ENCODE assay signal across 22 cellular contexts in the genomic region with DNA sequence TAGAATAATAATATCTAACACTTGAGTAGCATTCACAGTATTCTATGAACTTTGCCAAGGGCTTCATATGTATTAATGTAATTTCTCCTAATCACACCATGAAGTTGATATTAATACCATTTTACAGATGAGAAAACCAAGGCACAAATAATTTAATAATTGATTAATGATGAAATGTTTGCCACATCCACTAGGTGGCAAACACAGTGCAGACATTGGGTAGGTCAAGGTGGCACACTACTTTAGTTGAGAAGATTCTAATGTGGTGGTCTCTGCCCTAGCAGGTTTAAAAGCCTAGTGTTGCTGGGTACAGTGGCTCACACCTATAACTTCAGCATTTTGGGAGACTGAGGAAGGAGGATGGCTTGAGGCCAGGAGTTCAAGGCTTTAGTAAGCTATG.
A peak's percentile ranks its signal among the peaks of the same experiment; 100 is the strongest.
DNase-seq lines count a peak whose midpoint lies in the region; ATAC-seq, FAIRE-seq and TF ChIP-seq lines count a peak whose summit lies in the region.
"Had no signal": no experiment of that assay in that cellular context is flagged by ENCODE, and none has a peak within 500 bp of the region (broad histone marks: within the 10 kb centered on the region; RNA-seq: fewer than 3 reads in every experiment).

No MANE protein-coding gene starts in this region.

- TF ChIP-seq CTCF in SK-N-SH (IDR thresholded peaks at IDR 0.05) = peak; percentile 25; the same call in 1 of the 2 replicates
- peak; percentile 12 for TF ChIP-seq CTCF in NB4 (IDR thresholded peaks at IDR 0.05; ENCODE audit: low read depth, low read length)
- TF ChIP-seq CTCF in H1 (IDR thresholded peaks at IDR 0.05; ENCODE audit: control extremely low read depth in 1 of 3, insufficient read depth in 1 of 3, low read depth in 1 of 3, low read length in 3 of 3) = peak in 2 of 3 experiments; percentile 34 to 40; a peak in 3 of 4 replicates
- TF ChIP-seq CTCF in type B pancreatic cell (conservative IDR thresholded peaks at IDR 0.05) = peak; percentile 58

- no peaks in the 10 kb centered on the region for H3K27me3 Mint-ChIP-seq in type B pancreatic cell
- H3K27me3 Mint-ChIP-seq: activated CD8-positive, alpha-beta T cell treated with anti-CD3 and anti-CD28 coated beads for 36 hours; activated naive CD4-positive, alpha-beta T cell treated with anti-CD3 and anti-CD28 coated beads, Interleukin-2, amount 10 ng/mL, durations not matched to agents 7 days and 5 days had no signal

- H4K20me1 ChIP-seq in SK-N-SH (ENCODE audit: insufficient read depth) (no peaks in the 10 kb centered on the region), H1 (replicated peaks in 1 of 2; ENCODE audit: control insufficient read depth in 1 of 2, insufficient read depth in 2 of 2, low read length in 2 of 2) (no peaks in the 10 kb centered on the region)

- no peaks in the 10 kb centered on the region for H3K9me2 ChIP-seq in SK-N-SH

- no peak overlapping the region for H4K5ac ChIP-seq in H1 (ENCODE audit: insufficient read length, low read depth, low read length)

- no peak for TF ChIP-seq EP300 in SK-N-SH (IDR thresholded peaks at IDR 0.05; ENCODE audit: borderline replicate concordance in 1 of 2, low read depth in 1 of 2, low read length in 1 of 2)
- TF ChIP-seq EP300 in H1 (IDR thresholded peaks at IDR 0.05; ENCODE audit: borderline replicate concordance in 1 of 2, low read depth in 2 of 2, low read length in 2 of 2) = no peak

- no peak overlapping the region for H2BK15ac ChIP-seq in H1 (ENCODE audit: low read length)

- TF ChIP-seq RAD21 in SK-N-SH (IDR thresholded peaks at IDR 0.05; ENCODE audit: low read length) (no peak), H1 (IDR thresholded peaks at IDR 0.05 in 1 of 2, conservative IDR thresholded peaks at IDR 0.05 in 1 of 2; ENCODE audit: low read depth in 2 of 2, low read length in 2 of 2) (peak; percentile 62 to 65)

- TF ChIP-seq POLR2A in NB4 (IDR thresholded peaks at IDR 0.05; ENCODE audit: extremely low read depth, insufficient read length) (no peak), H1 (IDR thresholded peaks at IDR 0.05; ENCODE audit: control extremely low read depth in 1 of 2, low read depth in 2 of 2, low read length in 2 of 2) (no peak)

- no peak for ATAC-seq in SK-N-SH treated with all-trans-retinoic acid at 6 μM for 48 hours
- ATAC-seq: activated CD8-positive, alpha-beta T cell treated with anti-CD3 and anti-CD28 coated beads for 36 hours; activated T-cell treated with anti-CD3 and anti-CD28 coated beads, Interleukin-2, amount 50 U/mL, for 4 hours; left lobe of liver; mucosa of descending colon had no signal

- H3K4me1 ChIP-seq in SK-N-SH (ENCODE audit: control insufficient read depth in 1 of 2, insufficient read depth in 2 of 2, low read depth in 1 of 2, low read length in 1 of 2) (no peaks in the 10 kb centered on the region), H1 (replicated peaks in 1 of 4; ENCODE audit: control insufficient read depth in 3 of 4, insufficient read depth in 4 of 4, low read length in 3 of 4) (no peaks in the 10 kb centered on the region)

- no peak overlapping the region for H2BK20ac ChIP-seq in H1 (ENCODE audit: low read length)

- POLR2A ChIA-PET in SK-N-SH (lab: Yijun Ruan, JAX) = no interaction called here
- POLR2A ChIA-PET in H1 (lab: Charles Lee; ENCODE audit: partially characterized antibody) = no interaction called here

- CTCF ChIA-PET in SK-N-SH (lab: Yijun Ruan, JAX) = no interaction called here
- CTCF ChIA-PET in H1 (lab: Charles Lee; ENCODE audit: partially characterized antibody) = interaction anchor here (0.7 to 1.4 kb wide), 4 partner anchors 24 to 135 kb away, joined by 3 to 4 read pairs (median 3); no protein-coding TSS in a partner anchor

- no peak overlapping the region for H3K56ac ChIP-seq in H1 (replicated peaks; ENCODE audit: insufficient read length, low read depth, low read length)

- no peak overlapping the region for H3K18ac ChIP-seq in H1 (ENCODE audit: extremely low read depth, low read length)

- H3K9me3 ChIP-seq in SK-N-SH (no peaks in the 10 kb centered on the region), H1 (ENCODE audit: insufficient read depth in 2 of 2, low read depth in 1 of 2, low read length in 1 of 2) (no peaks in the 10 kb centered on the region)
- H3K9me3 ChIP-seq: neutrophil, thoracic aorta had no signal

- no peak overlapping the region for H2BK5ac ChIP-seq in H1 (ENCODE audit: low read depth, low read length)

- H3K4me1 Mint-ChIP-seq in type B pancreatic cell (ENCODE audit: unreplicated experiment) = no peaks in the 10 kb centered on the region
- H3K4me1 Mint-ChIP-seq: activated naive CD4-positive, alpha-beta T cell treated with anti-CD3 and anti-CD28 coated beads, Interleukin-2, amount 10 ng/mL, durations not matched to agents 7 days and 5 days had no signal

- H3K79me2 ChIP-seq in SK-N-SH (ENCODE audit: insufficient read depth) (no peaks in the 10 kb centered on the region), H1 (ENCODE audit: control insufficient read depth in 1 of 2, insufficient read depth in 2 of 2, low read length in 2 of 2) (no peaks in the 10 kb centered on the region)

- H3K4me3 Mint-ChIP-seq in type B pancreatic cell = no peak overlapping the region
- H3K4me3 Mint-ChIP-seq: activated CD8-positive, alpha-beta T cell treated with anti-CD3 and anti-CD28 coated beads for 36 hours; activated naive CD4-positive, alpha-beta T cell treated with anti-CD3 and anti-CD28 coated beads, Interleukin-2, amount 10 ng/mL, durations not matched to agents 7 days and 5 days; activated T-cell treated with anti-CD3 and anti-CD28 coated beads, Interleukin-2, amount 50 U/mL, for 4 hours had no signal

- H4K8ac ChIP-seq in H1 (ENCODE audit: extremely low read depth, insufficient read depth, low read length) = no peak overlapping the region

- H4K91ac ChIP-seq in H1 (replicated peaks; ENCODE audit: insufficient read length, low read length) = no peak overlapping the region

- H3K4me3 ChIP-seq in SK-N-SH (ENCODE audit: low read depth in 2 of 2, low read length in 1 of 2) (no peak overlapping the region), NB4 (ENCODE audit: low read depth, low read length) (no peak overlapping the region), H1 (ENCODE audit: extremely low read depth in 1 of 4, insufficient read depth in 2 of 4, low read depth in 3 of 4, low read length in 4 of 4) (no peak overlapping the region)
- H3K4me3 ChIP-seq: mucosa of descending colon, thoracic aorta had no signal

- H3K27ac Mint-ChIP-seq in type B pancreatic cell = no peak overlapping the region
- H3K27ac Mint-ChIP-seq: activated CD8-positive, alpha-beta T cell treated with anti-CD3 and anti-CD28 coated beads for 36 hours; activated naive CD4-positive, alpha-beta T cell treated with anti-CD3 and anti-CD28 coated beads, Interleukin-2, amount 10 ng/mL, durations not matched to agents 7 days and 5 days had no signal

- H3K27me3 ChIP-seq in SK-N-SH (ENCODE audit: insufficient read depth) (no peaks in the 10 kb centered on the region), H1 (replicated peaks in 1 of 4; ENCODE audit: control insufficient read depth in 3 of 4, extremely low read depth in 1 of 4, insufficient read depth in 3 of 4, low read length in 3 of 4) (no peaks in the 10 kb centered on the region)
- H3K27me3 ChIP-seq: neutrophil had no signal

- H3F3A ChIP-seq in SK-N-SH (replicated peaks; ENCODE audit: insufficient read depth) = no peaks in the 10 kb centered on the region

- no peak overlapping the region for H2AK5ac ChIP-seq in H1 (ENCODE audit: low read depth, low read length)

- no peak overlapping the region for H3K14ac ChIP-seq in H1 (ENCODE audit: insufficient read length)

- H3K9ac ChIP-seq in SK-N-SH (no peak overlapping the region), H1 (replicated peaks in 1 of 4; ENCODE audit: extremely low read depth in 1 of 4, low read depth in 3 of 4, low read length in 3 of 4) (no peak overlapping the region)

- H3K23me2 ChIP-seq in H1 (ENCODE audit: low read depth, low read length) = no peaks in the 10 kb centered on the region

- H3K23ac ChIP-seq in H1 (ENCODE audit: insufficient read length) = no peak overlapping the region

- H3K27ac ChIP-seq in SK-N-SH (ENCODE audit: low read depth in 2 of 2, low read length in 1 of 2) (no peak overlapping the region), H1 (ENCODE audit: low read depth, low read length) (no peak overlapping the region)
- H3K27ac ChIP-seq: epithelial cell of prostate, neutrophil, thoracic aorta had no signal

- no peak overlapping the region for H2AFZ ChIP-seq in SK-N-SH (ENCODE audit: low read depth)
- no peak overlapping the region for H2AFZ ChIP-seq in H1 (ENCODE audit: low read length)

- H2BK120ac ChIP-seq in H1 (replicated peaks; ENCODE audit: low read depth, low read length) = no peak overlapping the region

- H3K36me3 ChIP-seq in SK-N-SH (replicated peaks in 1 of 2; ENCODE audit: control insufficient read depth in 1 of 2, insufficient read depth in 2 of 2, low read length in 1 of 2) (no peaks in the 10 kb centered on the region), H1 (ENCODE audit: control insufficient read depth in 2 of 4, insufficient read depth in 4 of 4, low read length in 3 of 4) (no peaks in the 10 kb centered on the region)
- H3K36me3 ChIP-seq: neutrophil, thoracic aorta had no signal

- no peak overlapping the region for H2BK12ac ChIP-seq in H1 (ENCODE audit: low read depth, low read length)

- no peaks in the 10 kb centered on the region for H3K79me1 ChIP-seq in H1 (ENCODE audit: low read depth, low read length)

- H3K9me3 Mint-ChIP-seq in type B pancreatic cell = peaks cover 15% of the 10 kb centered on the region

- no peak for DNase-seq in SK-N-SH
- no peak for DNase-seq in NB4 (ENCODE audit: low read depth)
- DNase-seq in H1 (ENCODE audit: low read depth in 1 of 2, low spot score in 2 of 2) = no peak
- no peak for DNase-seq in type B pancreatic cell (ENCODE audit: extremely low spot score, unreplicated experiment)
- DNase-seq in NOMO-1 treated with DMSO at 0.1 percent for 48 hours (lab: John Stamatoyannopoulos, UW; ENCODE audit: unreplicated experiment) = no peak
- no peak for DNase-seq in NCI-H345 treated with DMSO at 0.1 percent for 48 hours (lab: John Stamatoyannopoulos, UW; ENCODE audit: unreplicated experiment)
- no peak for DNase-seq in COR-L47 (lab: John Stamatoyannopoulos, UW)
- DNase-seq: activated CD8-positive, alpha-beta T cell treated with anti-CD3 and anti-CD28 coated beads for 36 hours; activated naive CD4-positive, alpha-beta T cell treated with anti-CD3 and anti-CD28 coated beads, Interleukin-2, amount 10 ng/mL, durations not matched to agents 7 days and 5 days; activated T-cell treated with anti-CD3 and anti-CD28 coated beads, Interleukin-2, amount 50 U/mL, for 4 hours; cortex of kidney; DMS53; mucosa of descending colon; NCI-H1436 treated with DMSO at 0.1 percent for 48 hours; NCI-H226 had no signal

- H3K4ac ChIP-seq in H1 (replicated peaks; ENCODE audit: insufficient read length, low read depth, low read length) = no peak overlapping the region

- H3K4me2 ChIP-seq in SK-N-SH = no peak overlapping the region
- H3K4me2 ChIP-seq in H1 (ENCODE audit: insufficient read depth in 1 of 2, low read depth in 2 of 2, low read length in 2 of 2) = no peak overlapping the region

- no peaks in the 10 kb centered on the region for H3K36me3 Mint-ChIP-seq in type B pancreatic cell
- H3K36me3 Mint-ChIP-seq: activated naive CD4-positive, alpha-beta T cell treated with anti-CD3 and anti-CD28 coated beads, Interleukin-2, amount 10 ng/mL, durations not matched to agents 7 days and 5 days had no signal

- FAIRE-seq in H1 (lab: Jason Lieb, UNC) = no peak
- FAIRE-seq: A204.1, astrocyte had no signal
